Comparison of ENCODE assay signal across 20 cellular contexts in genomic region chr20:61895016-61895415, GRCh38.
DNase-seq lines count a peak whose midpoint lies in the region; ATAC-seq, FAIRE-seq and TF ChIP-seq lines count a peak whose summit lies in the region.
"Had no signal": no experiment of that assay in that cellular context is flagged by ENCODE, and none has a peak within 500 bp of the region (broad histone marks: within the 10 kb centered on the region; RNA-seq: fewer than 3 reads in every experiment).

No MANE protein-coding gene starts in this region.

- H3K36me3 ChIP-seq in HepG2 (replicated peaks in 1 of 2; ENCODE audit: control insufficient read depth in 1 of 2, insufficient read depth in 2 of 2, low read length in 2 of 2): no peaks in the 10 kb centered on the region
- no peaks in the 10 kb centered on the region for H3K36me3 ChIP-seq in right lobe of liver
- H3K36me3 ChIP-seq in neural progenitor cell: no peaks in the 10 kb centered on the region
- H3K36me3 ChIP-seq in Peyer's patch: no peaks in the 10 kb centered on the region

- no peak for TF ChIP-seq RAD21 in HepG2 (CRISPR knock-in tag; IDR thresholded peaks at IDR 0.05)

- intact Hi-C loops in HepG2 (cut with micrococcal nuclease; ENCODE audit: unreplicated experiment): no loop called here
- intact Hi-C loops in right lobe of liver (cut with DNase I): no loop called here

- CTCF ChIA-PET in HepG2 (lab: Yijun Ruan, JAX; ENCODE audit: low intra/inter-chr PET ratio, low total read pairs): no interaction called here

- no peak overlapping the region for H3K4me3 ChIP-seq in HepG2 (replicated peaks in 1 of 3; ENCODE audit: insufficient read depth in 1 of 3, low read depth in 2 of 3, low read length in 3 of 3)
- H3K4me3 ChIP-seq in right lobe of liver: no peak overlapping the region
- H3K4me3 ChIP-seq in neural progenitor cell: no peak overlapping the region
- H3K4me3 ChIP-seq in Peyer's patch: no peak overlapping the region
- H3K4me3 ChIP-seq: A549, GM23338, K562 had no signal

- peaks cover 4% of the 10 kb centered on the region for H3K27me3 Mint-ChIP-seq in neural progenitor cell (ENCODE audit: insufficient read depth, low read depth)

- no peak for TF ChIP-seq POLR2A in HepG2 (IDR thresholded peaks at IDR 0.05; ENCODE audit: insufficient read depth in 1 of 2, low read depth in 2 of 2, low read length in 2 of 2)
- TF ChIP-seq POLR2A in right lobe of liver (IDR thresholded peaks at IDR 0.05): no peak
- TF ChIP-seq POLR2A in Peyer's patch (IDR thresholded peaks at IDR 0.05): no peak

- TF ChIP-seq CTCF in HepG2 (CRISPR knock-in tag; IDR thresholded peaks at IDR 0.05): no peak
- no peak for TF ChIP-seq CTCF in right lobe of liver (IDR thresholded peaks at IDR 0.05)
- no peak for TF ChIP-seq CTCF in VCaP (conservative IDR thresholded peaks at IDR 0.05)
- TF ChIP-seq CTCF in neural progenitor cell (IDR thresholded peaks at IDR 0.05): no peak
- no peak for TF ChIP-seq CTCF in Peyer's patch (IDR thresholded peaks at IDR 0.05)

- H4K20me1 ChIP-seq in HepG2 (ENCODE audit: insufficient read depth, low read length): peaks cover 5% of the 10 kb centered on the region; the same call in 1 of the 2 replicates
- H4K20me1 ChIP-seq in neural progenitor cell (ENCODE audit: low read depth): no peaks in the 10 kb centered on the region

- H3K9me3 ChIP-seq in HepG2 (ENCODE audit: low read length) (peaks cover 3% of the 10 kb centered on the region; the same call in 1 of the 2 replicates), right lobe of liver (no peaks in the 10 kb centered on the region), neural progenitor cell (ENCODE audit: low read depth) (no peaks in the 10 kb centered on the region), Peyer's patch (no peaks in the 10 kb centered on the region)

- no peak for FAIRE-seq in HepG2 (lab: Jason Lieb, UNC)
- FAIRE-seq: A549, GM12891, K562 had no signal

- H3K4me2 ChIP-seq in HepG2 (ENCODE audit: low read depth, low read length) (no peak overlapping the region), neural progenitor cell (no peak overlapping the region)
- H3K4me2 ChIP-seq: A549, GM23338 had no signal

- BruUV-seq in HepG2 (replicated peaks; lab: Mats Ljungman, UMichigan): no TSS peak

- peaks cover 3% of the 10 kb centered on the region for H3K4me1 ChIP-seq in HepG2 (ENCODE audit: insufficient read depth, low read length)
- H3K4me1 ChIP-seq in right lobe of liver: no peaks in the 10 kb centered on the region
- no peaks in the 10 kb centered on the region for H3K4me1 ChIP-seq in neural progenitor cell
- no peaks in the 10 kb centered on the region for H3K4me1 ChIP-seq in Peyer's patch
- H3K4me1 ChIP-seq: A549 had no signal

- H3F3A ChIP-seq in neural progenitor cell (ENCODE audit: low read depth): no peaks in the 10 kb centered on the region

- peaks cover 8 to 49% of the 10 kb centered on the region in 2 experiments; a peak in 4 of 5 replicates for H3K27me3 ChIP-seq in HepG2 (ENCODE audit: control insufficient read depth in 1 of 2, insufficient read depth in 2 of 2, low read length in 2 of 2)
- H3K27me3 ChIP-seq in right lobe of liver: no peaks in the 10 kb centered on the region
- peaks cover 22% of the 10 kb centered on the region for H3K27me3 ChIP-seq in neural progenitor cell
- H3K27me3 ChIP-seq in Peyer's patch: no peaks in the 10 kb centered on the region

- H3K9me3 Mint-ChIP-seq in neural progenitor cell: peaks cover 7% of the 10 kb centered on the region
- H3K9me3 Mint-ChIP-seq: CD4-positive, alpha-beta T cell had no signal

- ATAC-seq in HepG2 (no peak), right lobe of liver (no peak), GM18511 (IDR thresholded peaks at IDR 0.05; ENCODE audit: unreplicated experiment) (no peak)
- ATAC-seq: HCT116, K562 had no signal

- POLR2A ChIA-PET in HepG2 (lab: Yijun Ruan, JAX): no interaction called here

- H2AFZ ChIP-seq in HepG2 (ENCODE audit: low read length): no peak overlapping the region
- no peak overlapping the region for H2AFZ ChIP-seq in neural progenitor cell (replicated peaks)
- H2AFZ ChIP-seq: GM23338 had no signal

- WGBS in HepG2 (ENCODE audit: low lambda C conversion rate): 26% methylated on average over 20 of the region's 22 CpGs
- 50% methylated on average over 1 of the region's 22 CpGs for WGBS in right lobe of liver (ENCODE audit: insufficient coverage, low coverage, low lambda C conversion rate, missing lambda C conversion rate)

- no peak overlapping the region for H3K4me3 Mint-ChIP-seq in neural progenitor cell
- H3K4me3 Mint-ChIP-seq: CD4-positive, alpha-beta T cell; GM23338 had no signal

- in situ Hi-C loops in HepG2 (cut with HindIII; ENCODE audit: extremely low pct_ligation_motif_present, low pct_unique_long_range_greater_than_20kb): loop anchor here (25.0 kb wide), 1 partner anchor 1833 kb away; no protein-coding TSS in a partner anchor

- no peaks in the 10 kb centered on the region for H3K79me2 ChIP-seq in HepG2 (ENCODE audit: insufficient read depth, low read length)
- no peaks in the 10 kb centered on the region for H3K79me2 ChIP-seq in neural progenitor cell (ENCODE audit: low read depth)

- no peak for TF ChIP-seq EP300 in HepG2 (IDR thresholded peaks at IDR 0.05; ENCODE audit: low read depth in 2 of 2, low read length in 2 of 2)
- TF ChIP-seq EP300 in HepG2 (CRISPR knock-in tag; IDR thresholded peaks at IDR 0.05; ENCODE audit: borderline replicate concordance): no peak

- DNase-seq in HepG2 (ENCODE audit: low spot score) (no peak), right lobe of liver (no peak), neural progenitor cell (ENCODE audit: low spot score) (no peak), NCI-H345 (lab: John Stamatoyannopoulos, UW) (no peak), glomerular visceral epithelial cell (ENCODE audit: extremely low spot score) (no peak), Peyer's patch (no peak)
- DNase-seq: CD4-positive, alpha-beta T cell; DMS153; NCI-H1105; NCI-H1694 treated with DMSO at 0.1 percent for 48 hours; NCI-H510A; NCI-H748 treated with DMSO at 0.1 percent for 48 hours; RPMI8226 had no signal

- no peaks in the 10 kb centered on the region for H3K4me1 Mint-ChIP-seq in neural progenitor cell
- H3K4me1 Mint-ChIP-seq: GM23338 had no signal

- H3K27ac Mint-ChIP-seq in neural progenitor cell: peak overlapping the region; percentile 42
- H3K27ac Mint-ChIP-seq: CD4-positive, alpha-beta T cell; GM23338 had no signal

- H3K27ac ChIP-seq in HepG2 (ENCODE audit: extremely low read length, insufficient read depth, low read length): no peak overlapping the region
- H3K27ac ChIP-seq in right lobe of liver: no peak overlapping the region
- peak overlapping the region; percentile 50; the same call in 1 of the 2 replicates for H3K27ac ChIP-seq in VCaP
- H3K27ac ChIP-seq in neural progenitor cell: no peak overlapping the region
- H3K27ac ChIP-seq in Peyer's patch: no peak overlapping the region
- H3K27ac ChIP-seq: A549 had no signal

- no peak overlapping the region for H3K9ac ChIP-seq in HepG2 (ENCODE audit: insufficient read depth, low read depth, low read length)
- no peak overlapping the region for H3K9ac ChIP-seq in neural progenitor cell

- no peaks in the 10 kb centered on the region for H3K36me3 Mint-ChIP-seq in neural progenitor cell

TF ChIP-seq in HepG2, 621 proteins besides CTCF, POLR2A, EP300 and RAD21:
- TF ChIP-seq ZNF614 (CRISPR knock-in tag; IDR thresholded peaks at IDR 0.05; ENCODE audit: borderline replicate concordance): no peak
- TF ChIP-seq PRDM10 (CRISPR knock-in tag; IDR thresholded peaks at IDR 0.05; ENCODE audit: low read depth): no peak
- peak; percentile 69; the same call in 1 of the 2 replicates for TF ChIP-seq EZH2 (conservative IDR thresholded peaks at IDR 0.05; ENCODE audit: low read depth, low read length)
- TF ChIP-seq HNRNPK (IDR thresholded peaks at IDR 0.05; ENCODE audit: low read depth, low read length, poor library complexity, severe bottlenecking): no peak
